In the genomic region with DNA sequence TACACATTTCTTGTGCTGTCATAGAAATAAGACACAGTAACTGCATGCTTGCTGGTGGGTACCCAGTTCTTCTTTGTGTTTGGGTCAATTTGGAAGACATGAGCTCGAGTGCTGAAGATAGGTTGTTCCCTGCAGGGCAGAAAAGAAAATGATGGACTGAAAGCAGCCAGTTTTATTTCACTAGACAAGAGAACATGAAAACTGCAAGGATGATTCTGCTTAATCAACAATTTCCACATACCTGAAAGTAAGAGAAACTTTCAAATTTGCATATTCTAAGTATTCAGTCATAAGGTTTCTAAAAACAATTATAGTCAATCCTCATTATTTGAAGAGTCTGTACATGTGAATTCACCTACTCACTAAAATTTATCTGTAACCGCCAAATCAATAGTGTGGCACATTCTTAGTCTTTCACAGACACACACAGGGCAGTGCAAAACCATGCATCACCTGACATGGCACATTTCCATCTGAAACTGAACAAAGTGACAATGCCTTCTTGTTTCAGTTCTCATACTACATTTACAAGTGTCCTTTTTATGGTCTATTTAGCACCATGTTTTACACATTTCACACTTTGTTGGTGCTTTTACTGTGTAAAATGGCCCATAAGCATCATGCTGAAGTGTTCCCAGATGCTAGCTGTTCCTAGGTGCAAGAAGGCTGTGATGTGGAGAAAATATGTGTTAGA, we compare ENCODE assay signal across 13 cellular contexts. TPM values are rescaled to one million over a fixed set of nuclear protein-coding genes. Genes with fewer than 3 reads are reported as not detected.
DNase-seq lines count a peak whose midpoint lies in the region; ATAC-seq and TF ChIP-seq lines count a peak whose summit lies in the region.
"Had no signal": no experiment of that assay in that cellular context is flagged by ENCODE, and none has a peak within 500 bp of the region (broad histone marks: within the 10 kb centered on the region; RNA-seq: fewer than 3 reads in every experiment).

No MANE protein-coding gene starts in this region.

- DNase-seq in stimulated activated naive CD8-positive, alpha-beta T cell treated with anti-CD3 and anti-CD28 coated beads, Interleukin-15, amount 100 ng/mL, for 72 hours = no peak
- no peak for DNase-seq in stimulated activated naive CD8-positive, alpha-beta T cell treated with anti-CD3 and anti-CD28 coated beads, Interleukin-15, Interleukin-2, amounts not matched to agents 100 U/mL and 50 U/mL, for 24 hours
- DNase-seq in hippocampal formation (lab: John Stamatoyannopoulos, UW) (no peak), body of pancreas (no peak)
- DNase-seq: DND-41; MV-4-11; NCI-H345; stimulated activated CD4-positive, alpha-beta T cell treated with anti-CD3 and anti-CD28 coated beads, Interleukin-4, amount 100 ng/mL, for 4 hours had no signal

- peaks cover 7% of the 10 kb centered on the region for H3K4me1 Mint-ChIP-seq in stimulated activated naive CD8-positive, alpha-beta T cell treated with anti-CD3 and anti-CD28 coated beads, Interleukin-15, amount 100 ng/mL, for 72 hours

- peaks cover 12% of the 10 kb centered on the region for H3K4me1 ChIP-seq in HEK293 (ENCODE audit: control insufficient read depth, insufficient read depth, low read length)
- H3K4me1 ChIP-seq in body of pancreas = no peaks in the 10 kb centered on the region
- H3K4me1 ChIP-seq: prostate gland had no signal

- H3K36me3 ChIP-seq in HEK293 (ENCODE audit: control insufficient read depth in 2 of 2, insufficient read depth in 1 of 2, low read length in 2 of 2) (no peaks in the 10 kb centered on the region; a peak in 1 of 3 replicates), body of pancreas (replicated peaks in 1 of 2; ENCODE audit: insufficient read depth in 1 of 2, low read depth in 2 of 2) (no peaks in the 10 kb centered on the region)
- H3K36me3 ChIP-seq: prostate gland had no signal

- H3K27ac ChIP-seq in HEK293 (ENCODE audit: extremely low read depth, low read depth, low read length) (no peak overlapping the region), body of pancreas (no peak overlapping the region)
- H3K27ac ChIP-seq: prostate gland had no signal

- H3K27me3 ChIP-seq in body of pancreas = no peaks in the 10 kb centered on the region

- no peak for TF ChIP-seq POLR2A in body of pancreas (IDR thresholded peaks at IDR 0.05)

- intact Hi-C loops in body of pancreas (cut with DNase I) = no loop called here

- H3K9me3 ChIP-seq in HEK293 (ENCODE audit: control insufficient read depth, insufficient read depth, low read depth, low read length) (no peaks in the 10 kb centered on the region), body of pancreas (no peaks in the 10 kb centered on the region)
- H3K9me3 ChIP-seq: prostate gland had no signal

- CTCF ChIA-PET in HEK293 (lab: Yijun Ruan, JAX) = interaction anchor here (0.6 to 1.1 kb wide), 2 partner anchors 8 to 219 kb away, joined by 3 to 4 read pairs; no protein-coding TSS in a partner anchor

- no peak overlapping the region for H3K4me3 Mint-ChIP-seq in stimulated activated naive CD8-positive, alpha-beta T cell treated with anti-CD3 and anti-CD28 coated beads, Interleukin-15, amount 100 ng/mL, for 72 hours

- TF ChIP-seq CTCF in HEK293 (tag by site-specific recombination; IDR thresholded peaks at IDR 0.05) (no peak), body of pancreas (IDR thresholded peaks at IDR 0.05) (no peak)

- H3K27ac Mint-ChIP-seq in stimulated activated naive CD8-positive, alpha-beta T cell treated with anti-CD3 and anti-CD28 coated beads, Interleukin-15, amount 100 ng/mL, for 72 hours = no peak overlapping the region

- ATAC-seq in stimulated activated naive CD8-positive, alpha-beta T cell treated with anti-CD3 and anti-CD28 coated beads, Interleukin-15, amount 100 ng/mL, for 72 hours = peak; percentile 59
- ATAC-seq in stimulated activated naive CD8-positive, alpha-beta T cell treated with anti-CD3 and anti-CD28 coated beads, Interleukin-15, Interleukin-2, amounts not matched to agents 100 U/mL and 50 U/mL, for 24 hours = no peak
- peak; percentile 72 for ATAC-seq in HG03442 (IDR thresholded peaks at IDR 0.05; ENCODE audit: unreplicated experiment)
- ATAC-seq in GM21528 (IDR thresholded peaks at IDR 0.05; ENCODE audit: low FRiP score, unreplicated experiment) = no peak
- ATAC-seq in HG02870 (IDR thresholded peaks at IDR 0.05; ENCODE audit: unreplicated experiment) = no peak
- ATAC-seq in body of pancreas = no peak

- no peaks in the 10 kb centered on the region for H3K9me3 Mint-ChIP-seq in stimulated activated naive CD8-positive, alpha-beta T cell treated with anti-CD3 and anti-CD28 coated beads, Interleukin-15, amount 100 ng/mL, for 72 hours

- POLR2A ChIA-PET in HEK293 (lab: Yijun Ruan, JAX) = no interaction called here

- 74 to 77% methylated on average over 2 of the region's 2 CpGs for WGBS in body of pancreas, 2 donors

- no peaks in the 10 kb centered on the region for H3K27me3 Mint-ChIP-seq in stimulated activated naive CD8-positive, alpha-beta T cell treated with anti-CD3 and anti-CD28 coated beads, Interleukin-15, amount 100 ng/mL, for 72 hours

- H3K4me3 ChIP-seq in HEK293 (ENCODE audit: low read depth, low read length) (no peak overlapping the region), body of pancreas (no peak overlapping the region)
- H3K4me3 ChIP-seq: prostate gland had no signal

TF ChIP-seq in HEK293, 187 proteins besides CTCF, POLR2A, EP300 and RAD21:
- TF ChIP-seq ZNF324 (tag by site-specific recombination; IDR thresholded peaks at IDR 0.05) (no peak), PRDM6 (tag by site-specific recombination; IDR thresholded peaks at IDR 0.05) (peak; percentile 68)

RNA-seq across cellular contexts. Expression of gene HOMER1, which starts 56.9 kb away (rescaled TPM):
- total RNA-seq in body of pancreas = 10 to 100 TPM in 1 of 2 donors, 1 to 10 TPM in 1; 1.6 to 11.9 TPM

Comparison
In these comparisons a context has a peak if more than half of its experiments do, and no peak if none do; other contexts are left out.
1. ATAC-seq: peak in stimulated activated naive CD8-positive, alpha-beta T cell treated with anti-CD3 and anti-CD28 coated beads, Interleukin-15, amount 100 ng/mL, for 72 hours (single experiment) and HG03442 (single experiment); none in stimulated activated naive CD8-positive, alpha-beta T cell treated with anti-CD3 and anti-CD28 coated beads, Interleukin-15, Interleukin-2, amounts not matched to agents 100 U/mL and 50 U/mL, for 24 hours (single experiment), GM21528 (single experiment), HG02870 (single experiment) and body of pancreas (single experiment).